11 cellular contexts compared by ENCODE assay signal in genomic region chr7:86963599-86964230, GRCh38.
DNase-seq lines count a peak whose midpoint lies in the region; ATAC-seq and FAIRE-seq lines count a peak whose summit lies in the region.
"Had no signal": no experiment of that assay in that cellular context is flagged by ENCODE, and none has a peak within 500 bp of the region (broad histone marks: within the 10 kb centered on the region; RNA-seq: fewer than 3 reads in every experiment).

No MANE protein-coding gene starts in this region.

- ATAC-seq in GM19395 (IDR thresholded peaks at IDR 0.05; ENCODE audit: unreplicated experiment) (peak; percentile 93), HG03039 (IDR thresholded peaks at IDR 0.05; ENCODE audit: unreplicated experiment) (peak; percentile 90), HG03097 (IDR thresholded peaks at IDR 0.05; ENCODE audit: low FRiP score, unreplicated experiment) (no peak)

- peak overlapping the region; percentile 26 for H3K27ac ChIP-seq in angular gyrus (ENCODE audit: low read depth, low read length)
- H3K27ac ChIP-seq: coronary artery, upper lobe of left lung had no signal

- peaks cover 10% of the 10 kb centered on the region for H3K27me3 Mint-ChIP-seq in activated CD4-positive, alpha-beta T cell treated with anti-CD3 and anti-CD28 coated beads, Interleukin-2, amount 10 ng/mL, durations not matched to agents 7 days and 5 days

- CTCF ChIA-PET in activated CD4-positive, alpha-beta T cell treated with anti-CD3 and anti-CD28 coated beads, Interleukin-2, amount 10 ng/mL, durations not matched to agents 7 days and 5 days (lab: Charles Lee), result no interaction called here

- no peaks in the 10 kb centered on the region for H3K36me3 Mint-ChIP-seq in activated CD4-positive, alpha-beta T cell treated with anti-CD3 and anti-CD28 coated beads, Interleukin-2, amount 10 ng/mL, durations not matched to agents 7 days and 5 days (ENCODE audit: low read depth)

- POLR2A ChIA-PET in activated CD4-positive, alpha-beta T cell treated with anti-CD3 and anti-CD28 coated beads, Interleukin-2, amount 10 ng/mL, durations not matched to agents 7 days and 5 days (lab: Charles Lee), result no interaction called here

- H3K4me1 Mint-ChIP-seq in activated CD4-positive, alpha-beta T cell treated with anti-CD3 and anti-CD28 coated beads, Interleukin-2, amount 10 ng/mL, durations not matched to agents 7 days and 5 days, result no peaks in the 10 kb centered on the region

- H3K9me3 Mint-ChIP-seq in activated CD4-positive, alpha-beta T cell treated with anti-CD3 and anti-CD28 coated beads, Interleukin-2, amount 10 ng/mL, durations not matched to agents 7 days and 5 days, result no peaks in the 10 kb centered on the region

- no peak for FAIRE-seq in RCC 7860 (lab: Jason Lieb, UNC)
- FAIRE-seq: keratinocyte had no signal

- no peak overlapping the region for H3K27ac Mint-ChIP-seq in activated CD4-positive, alpha-beta T cell treated with anti-CD3 and anti-CD28 coated beads, Interleukin-2, amount 10 ng/mL, durations not matched to agents 7 days and 5 days

- peak; percentile 28 for DNase-seq in Daoy (ENCODE audit: low read depth)
- no peak for DNase-seq in RKO (ENCODE audit: low spot score)
- DNase-seq in RCC 7860 (ENCODE audit: low spot score), result no peak
- no peak for DNase-seq in activated CD4-positive, alpha-beta T cell treated with anti-CD3 and anti-CD28 coated beads, Interleukin-2, amount 10 ng/mL, durations not matched to agents 7 days and 5 days
- DNase-seq: upper lobe of left lung had no signal

- H3K4me3 Mint-ChIP-seq in activated CD4-positive, alpha-beta T cell treated with anti-CD3 and anti-CD28 coated beads, Interleukin-2, amount 10 ng/mL, durations not matched to agents 7 days and 5 days, result no peak overlapping the region
